21 cellular contexts compared by ENCODE assay signal in the genomic region with DNA sequence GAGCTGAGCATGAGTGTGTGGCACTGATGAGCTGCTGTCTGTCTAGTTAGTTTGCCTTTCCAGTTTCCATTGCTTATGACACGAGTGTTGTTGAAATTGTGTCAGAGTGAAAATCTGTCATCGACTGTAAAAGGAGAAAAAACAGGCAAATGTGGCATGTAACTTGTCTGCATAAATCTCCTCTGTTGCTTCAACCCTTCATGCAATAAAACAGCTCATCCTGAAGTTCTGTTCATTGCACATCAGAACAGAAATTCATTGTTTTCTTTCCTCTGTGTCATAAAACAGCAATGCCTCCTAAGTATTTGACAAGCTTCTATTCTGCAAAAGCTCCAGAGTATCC.
"Had no signal": no experiment of that assay in that cellular context is flagged by ENCODE, and none has a peak within 500 bp of the region (broad histone marks: within the 10 kb centered on the region; RNA-seq: fewer than 3 reads in every experiment).

No MANE protein-coding gene starts in this region.

- H3K36me3 Mint-ChIP-seq: activated naive CD8-positive, alpha-beta T cell treated with anti-CD3 and anti-CD28 coated beads for 36 hours had no signal

- H3K36me3 ChIP-seq: neutrophil, right lobe of liver, thoracic aorta had no signal

- H3K27me3 Mint-ChIP-seq: stimulated activated naive CD8-positive, alpha-beta T cell treated with anti-CD3 and anti-CD28 coated beads, Interleukin-15, amount 100 ng/mL, for 72 hours had no signal

- H3K4me3 Mint-ChIP-seq: activated naive CD8-positive, alpha-beta T cell treated with anti-CD3 and anti-CD28 coated beads for 36 hours; stimulated activated naive CD8-positive, alpha-beta T cell treated with anti-CD3 and anti-CD28 coated beads, Interleukin-15, amount 100 ng/mL, for 72 hours; T-helper 2 cell treated with Interferon-gamma antibody and Interleukin-4, amounts not matched to agents 5 μg/mL and 100 μg/mL, for 36 hours had no signal

- H3K4me1 Mint-ChIP-seq: activated naive CD8-positive, alpha-beta T cell treated with anti-CD3 and anti-CD28 coated beads for 36 hours; stimulated activated naive CD8-positive, alpha-beta T cell treated with anti-CD3 and anti-CD28 coated beads, Interleukin-15, amount 100 ng/mL, for 72 hours had no signal

- DNase-seq: activated CD4-positive, alpha-beta T cell treated with anti-CD3 and anti-CD28 coated beads, Interleukin-2, amount 50 U/mL, for 4 hours; activated gamma-delta T cell treated with Interleukin-2 at 50 U/mL for 16 hours; activated naive CD8-positive, alpha-beta T cell treated with anti-CD3 and anti-CD28 coated beads for 36 hours; activated T-cell treated with anti-CD3 and anti-CD28 coated beads, Interleukin-2, amount 50 U/mL, for 48 hours; anterior cingulate cortex; dorsolateral prefrontal cortex; hippocampal formation; kidney glomerular epithelial cell; midbrain; posterior cingulate gyrus; right lobe of liver; stimulated activated CD4-positive, alpha-beta T cell treated with anti-CD3 and anti-CD28 coated beads, Interleukin-4, amount 100 ng/mL, for 1 hour; stimulated activated CD8-positive, alpha-beta memory T cell treated with anti-CD3 and anti-CD28 coated beads, Interleukin-4, amount 100 ng/mL, for 48 hours; stimulated activated naive CD8-positive, alpha-beta T cell treated with anti-CD3 and anti-CD28 coated beads, Interleukin-15, amount 100 ng/mL, for 72 hours; SW 1271 had no signal

- H3K9me3 Mint-ChIP-seq: activated naive CD8-positive, alpha-beta T cell treated with anti-CD3 and anti-CD28 coated beads for 36 hours; T-helper 2 cell treated with Interferon-gamma antibody and Interleukin-4, amounts not matched to agents 5 μg/mL and 100 μg/mL, for 36 hours had no signal

- H3K27me3 ChIP-seq: neutrophil, right lobe of liver had no signal

- H3K27ac ChIP-seq: dorsolateral prefrontal cortex, neutrophil, right lobe of liver, thoracic aorta had no signal

- H3K4me1 ChIP-seq: right lobe of liver had no signal

- H3K27ac Mint-ChIP-seq: activated naive CD8-positive, alpha-beta T cell treated with anti-CD3 and anti-CD28 coated beads for 36 hours; stimulated activated naive CD8-positive, alpha-beta T cell treated with anti-CD3 and anti-CD28 coated beads, Interleukin-15, amount 100 ng/mL, for 72 hours; T-helper 2 cell treated with Interferon-gamma antibody and Interleukin-4, amounts not matched to agents 5 μg/mL and 100 μg/mL, for 36 hours had no signal

- ATAC-seq: activated CD4-positive, CD25-positive, alpha-beta regulatory T cell treated with anti-CD3 and anti-CD28 coated beads, Interleukin-2, amount 50 U/mL, for 24 hours; esophagus mucosa; right lobe of liver; stimulated activated naive CD8-positive, alpha-beta T cell treated with anti-CD3 and anti-CD28 coated beads, Interleukin-15, amount 100 ng/mL, for 72 hours had no signal

- FAIRE-seq: endometrium had no signal

- H3K9me3 ChIP-seq: neutrophil, right lobe of liver, thoracic aorta had no signal

- H3K4me3 ChIP-seq: dorsolateral prefrontal cortex, right lobe of liver, thoracic aorta had no signal
